ENCODE assay signal across 23 cellular contexts in genomic region chr1:221510793-221511503, GRCh38.
DNase-seq lines count a peak whose midpoint lies in the region; ATAC-seq lines count a peak whose summit lies in the region.
"Had no signal": no experiment of that assay in that cellular context is flagged by ENCODE, and none has a peak within 500 bp of the region (broad histone marks: within the 10 kb centered on the region; RNA-seq: fewer than 3 reads in every experiment).

No MANE protein-coding gene starts in this region.

- no peaks in the 10 kb centered on the region for H3K9me3 ChIP-seq in T-helper 17 cell (ENCODE audit: control insufficient read depth, low read length, poor library complexity, severe bottlenecking)

- no peak overlapping the region for H4K8ac ChIP-seq in mesendoderm (ENCODE audit: low read depth, low read length)

- peaks cover 8% of the 10 kb centered on the region for H3K4me1 ChIP-seq in mesendoderm (ENCODE audit: control insufficient read depth, low read depth, low read length)

- peak overlapping the region; percentile 10 for H3K4me2 ChIP-seq in mesendoderm (ENCODE audit: low read length)

- H2BK120ac ChIP-seq in mesendoderm (ENCODE audit: low read depth, low read length), result peak overlapping the region; percentile 86

- peak overlapping the region; percentile 73 for H3K18ac ChIP-seq in mesendoderm (ENCODE audit: low read length)

- no peak overlapping the region for H3K4me3 ChIP-seq in mesendoderm (ENCODE audit: low read length)
- H3K4me3 ChIP-seq: GM12878 had no signal

- no peaks in the 10 kb centered on the region for H3K27me3 ChIP-seq in mesendoderm (ENCODE audit: insufficient read depth, low read length, poor library complexity)

- no peaks in the 10 kb centered on the region for H3K4me1 Mint-ChIP-seq in activated CD4-positive, alpha-beta T cell treated with anti-CD3 and anti-CD28 coated beads, Interleukin-2, amount 10 ng/mL, durations not matched to agents 24 days and 14 days
- peaks cover 4% of the 10 kb centered on the region for H3K4me1 Mint-ChIP-seq in T-helper 17 cell
- H3K4me1 Mint-ChIP-seq: CD4-positive, CD25-positive, alpha-beta regulatory T cell had no signal

- ATAC-seq in T-helper 17 cell, result no peak
- ATAC-seq: GM12878 had no signal

- H3K79me1 ChIP-seq in mesendoderm (ENCODE audit: low read length), result no peaks in the 10 kb centered on the region

- H3K4me3 Mint-ChIP-seq in activated CD4-positive, alpha-beta T cell treated with anti-CD3 and anti-CD28 coated beads, Interleukin-2, amount 10 ng/mL, durations not matched to agents 24 days and 14 days, result no peak overlapping the region
- no peak overlapping the region for H3K4me3 Mint-ChIP-seq in T-helper 17 cell
- H3K4me3 Mint-ChIP-seq: B cell; CD4-positive, CD25-positive, alpha-beta regulatory T cell had no signal

- WGBS in mesendoderm (ENCODE audit: extremely low coverage, insufficient coverage, low lambda C conversion rate), result no CpG with 5 or more reads among the region's 3 CpGs

- no peaks in the 10 kb centered on the region for H3K79me2 ChIP-seq in mesendoderm (ENCODE audit: control insufficient read depth, insufficient read depth, low read length)

- H3K27me3 Mint-ChIP-seq in activated CD4-positive, alpha-beta T cell treated with anti-CD3 and anti-CD28 coated beads, Interleukin-2, amount 10 ng/mL, durations not matched to agents 24 days and 14 days, result peaks cover 19% of the 10 kb centered on the region
- no peaks in the 10 kb centered on the region for H3K27me3 Mint-ChIP-seq in T-helper 17 cell
- H3K27me3 Mint-ChIP-seq: B cell had no signal

- H3K27ac Mint-ChIP-seq in activated CD4-positive, alpha-beta T cell treated with anti-CD3 and anti-CD28 coated beads, Interleukin-2, amount 10 ng/mL, durations not matched to agents 24 days and 14 days, result no peak overlapping the region
- peak overlapping the region; percentile 42 for H3K27ac Mint-ChIP-seq in T-helper 17 cell
- H3K27ac Mint-ChIP-seq: B cell; CD4-positive, CD25-positive, alpha-beta regulatory T cell had no signal

- peak overlapping the region; percentile 86 for H2BK15ac ChIP-seq in mesendoderm (replicated peaks; ENCODE audit: low read depth)

- no peaks in the 10 kb centered on the region for H3K9me3 Mint-ChIP-seq in activated CD4-positive, alpha-beta T cell treated with anti-CD3 and anti-CD28 coated beads, Interleukin-2, amount 10 ng/mL, durations not matched to agents 24 days and 14 days

- H3K36me3 Mint-ChIP-seq in activated CD4-positive, alpha-beta T cell treated with anti-CD3 and anti-CD28 coated beads, Interleukin-2, amount 10 ng/mL, durations not matched to agents 24 days and 14 days (ENCODE audit: low read depth), result no peaks in the 10 kb centered on the region
- no peaks in the 10 kb centered on the region for H3K36me3 Mint-ChIP-seq in T-helper 17 cell (ENCODE audit: low read depth)
- H3K36me3 Mint-ChIP-seq: CD4-positive, CD25-positive, alpha-beta regulatory T cell had no signal

- H3K9ac ChIP-seq in mesendoderm (ENCODE audit: low read length), result peak overlapping the region; percentile 43

- intact Hi-C loops in activated CD4-positive, alpha-beta T cell treated with anti-CD3 and anti-CD28 coated beads, Interleukin-2, amount 10 ng/mL, durations not matched to agents 24 days and 14 days (cut with micrococcal nuclease), result no loop called here

- H4K5ac ChIP-seq in mesendoderm (ENCODE audit: low read length), result peak overlapping the region; percentile 59

- peak; percentile 41 for DNase-seq in activated CD4-positive, alpha-beta T cell treated with anti-CD3 and anti-CD28 coated beads, Interleukin-2, amount 10 ng/mL, durations not matched to agents 24 days and 14 days
- no peak for DNase-seq in activated CD4-positive, alpha-beta T cell treated with anti-CD3 and anti-CD28 coated beads for 1 hour
- DNase-seq in NCI-H526 (lab: John Stamatoyannopoulos, UW) (peak; percentile 14 to 47), T-helper 17 cell (no peak), mesendoderm (peak; percentile 90), NCI-H187 treated with DMSO at 0.1 percent for 48 hours (lab: John Stamatoyannopoulos, UW) (no peak), UCSD-AML1 (lab: John Stamatoyannopoulos, UW; ENCODE audit: unreplicated experiment) (no peak)
- no peak for DNase-seq in central memory CD4-positive, alpha-beta T cell
- DNase-seq: 8988T; CD4-positive, CD25-positive, alpha-beta regulatory T cell; COR-L47; DMS 273 treated with DMSO at 0.1 percent for 48 hours; IMR-90; NCI-H1048; NCI-H1436 treated with DMSO at 0.1 percent for 48 hours; NCI-H2029 treated with DMSO at 0.1 percent for 48 hours; NCI-H2171; NCI-H446; NK-92 treated with Interleukin-12 subunit alpha and Interleukin-12 subunit beta, amount 100 ng/mL, for 24 hours; SIG-M5 had no signal

- H2AK5ac ChIP-seq in mesendoderm (ENCODE audit: low read length), result peak overlapping the region; percentile 98

- peak overlapping the region; percentile 84 for H3K27ac ChIP-seq in mesendoderm (ENCODE audit: low read depth, low read length)
- H3K27ac ChIP-seq: RWPE1 had no signal

- peak overlapping the region; percentile 97 for H2BK5ac ChIP-seq in mesendoderm (ENCODE audit: low read length)

- H3K36me3 ChIP-seq in mesendoderm (ENCODE audit: control insufficient read depth, insufficient read depth, low read length), result no peaks in the 10 kb centered on the region

- no peak overlapping the region for H3K23ac ChIP-seq in mesendoderm (ENCODE audit: low read length)

- H3K4ac ChIP-seq in mesendoderm (ENCODE audit: low read depth, low read length), result peak overlapping the region; percentile 96

- peak overlapping the region; percentile 71 for H3K56ac ChIP-seq in mesendoderm (ENCODE audit: low read length)

Comparison
In these comparisons a context has a peak if more than half of its experiments do, and no peak if none do; other contexts are left out.
1. DNase-seq: peak in activated CD4-positive, alpha-beta T cell treated with anti-CD3 and anti-CD28 coated beads, Interleukin-2, amount 10 ng/mL, durations not matched to agents 24 days and 14 days (single experiment), NCI-H526 (2 of 2) and mesendoderm (single experiment); none in activated CD4-positive, alpha-beta T cell treated with anti-CD3 and anti-CD28 coated beads for 1 hour (single experiment), T-helper 17 cell (0 of 3), central memory CD4-positive, alpha-beta T cell (single experiment), NCI-H187 treated with DMSO at 0.1 percent for 48 hours (single experiment) and UCSD-AML1 (single experiment).